In genomic region chr9:128656416-128657343, GRCh38 we compare ENCODE assay signal across 8 cellular contexts. TPM values are rescaled to one million over a fixed set of nuclear protein-coding genes. Genes with fewer than 3 reads are reported as not detected.
DNase-seq lines count a peak whose midpoint lies in the region; ATAC-seq and TF ChIP-seq lines count a peak whose summit lies in the region.

Gene DYNC2I2 (minus strand): TSS chr9:128656847. CDS start chr9:128656726, 121 bp downstream.

- H3K36me3 ChIP-seq in duodenal mucosa (ENCODE audit: control insufficient read depth in 1 of 2, insufficient read depth in 2 of 2, low read length in 2 of 2) = no peaks in the 10 kb centered on the region

- TF ChIP-seq POLR2A in lower leg skin (IDR thresholded peaks at IDR 0.05) = no peak

- no peaks in the 10 kb centered on the region for H3K27me3 ChIP-seq in duodenal mucosa (ENCODE audit: control insufficient read depth in 1 of 2, insufficient read depth in 2 of 2, low read length in 2 of 2)

- WGBS in lower leg skin, 2 donors = 1% methylated on average over 43 to 69 of the region's 86 CpGs

- peak within 1 kb of the TSS; percentile 83 for H3K4me3 Mint-ChIP-seq in activated CD4-positive, alpha-beta memory T cell treated with anti-CD3 and anti-CD28 coated beads for 36 hours

- H3K9ac ChIP-seq in duodenal mucosa (ENCODE audit: low read depth in 1 of 2, low read length in 2 of 2) = peak within 1 kb of the TSS; percentile 95 to 96

- H3K27ac Mint-ChIP-seq in activated CD4-positive, alpha-beta memory T cell treated with anti-CD3 and anti-CD28 coated beads for 36 hours = peak within 1 kb of the TSS; percentile 99

- H3K9me3 ChIP-seq in duodenal mucosa (ENCODE audit: control insufficient read depth in 1 of 2, low read length in 2 of 2) = no peaks in the 10 kb centered on the region

- H3K36me3 Mint-ChIP-seq in activated CD4-positive, alpha-beta memory T cell treated with anti-CD3 and anti-CD28 coated beads for 36 hours = no peaks in the 10 kb centered on the region

- peaks cover 7% of the 10 kb centered on the region for H3K4me1 Mint-ChIP-seq in activated CD4-positive, alpha-beta memory T cell treated with anti-CD3 and anti-CD28 coated beads for 36 hours (ENCODE audit: low read depth)

- no peaks in the 10 kb centered on the region for H3K27me3 Mint-ChIP-seq in activated CD4-positive, alpha-beta memory T cell treated with anti-CD3 and anti-CD28 coated beads for 36 hours

- ATAC-seq in GM19372 (IDR thresholded peaks at IDR 0.05; ENCODE audit: low read depth, unreplicated experiment) (peak; percentile 60), HG03565 (IDR thresholded peaks at IDR 0.05; ENCODE audit: unreplicated experiment) (peak; percentile 59)

- H3K27ac ChIP-seq in C4-2B (peak within 1 kb of the TSS; percentile 93), duodenal mucosa (ENCODE audit: low read depth, low read length) (peak within 1 kb of the TSS; percentile 99)

- DNase-seq in NCI-H82 treated with DMSO at 0.1 percent for 48 hours (lab: John Stamatoyannopoulos, UW; ENCODE audit: unreplicated experiment) = peak; percentile 81
- peak; percentile 97 for DNase-seq in activated CD4-positive, alpha-beta memory T cell treated with anti-CD3 and anti-CD28 coated beads for 36 hours
- DNase-seq in lower leg skin (ENCODE audit: low spot score in 2 of 2) = peak; percentile 92 to 99
- peak; percentile 95 to 98 for DNase-seq in stimulated activated CD4-positive, alpha-beta T cell treated with anti-CD3 and anti-CD28 coated beads, Interleukin-4, amount 100 ng/mL, for 4 hours

- CTCF ChIA-PET in activated CD4-positive, alpha-beta memory T cell treated with anti-CD3 and anti-CD28 coated beads for 36 hours (lab: Charles Lee) = no interaction called here

- H3K9me3 Mint-ChIP-seq in activated CD4-positive, alpha-beta memory T cell treated with anti-CD3 and anti-CD28 coated beads for 36 hours = no peaks in the 10 kb centered on the region

- no peak for TF ChIP-seq CTCF in C4-2B (conservative IDR thresholded peaks at IDR 0.05)
- TF ChIP-seq CTCF in lower leg skin (IDR thresholded peaks at IDR 0.05) = no peak

- intact Hi-C loops in activated CD4-positive, alpha-beta memory T cell treated with anti-CD3 and anti-CD28 coated beads for 36 hours (cut with micrococcal nuclease) = loop anchor here (1.0 to 5.0 kb wide), 4 partner anchors 28 to 161 kb away; partner anchors contain the start of genes ENDOG and PKN3
- intact Hi-C loops in lower leg skin (cut with DNase I; ENCODE audit: low total_unique reads) = no loop called here

- POLR2A ChIA-PET in activated CD4-positive, alpha-beta memory T cell treated with anti-CD3 and anti-CD28 coated beads for 36 hours (lab: Charles Lee) = interaction anchor here (0.6 to 0.9 kb wide), 4 partner anchors 11 to 67 kb away, joined by 3 to 4 read pairs (median 3); partner anchors contain the start of gene ZDHHC12

- H3K4me3 ChIP-seq in duodenal mucosa (ENCODE audit: low read depth in 1 of 2, low read length in 2 of 2) (peak within 1 kb of the TSS; percentile 84 to 85), lower leg skin (ENCODE audit: low read depth, poor library complexity, severe bottlenecking) (peak within 1 kb of the TSS; percentile 68)

- no peaks in the 10 kb centered on the region for H3K4me1 ChIP-seq in duodenal mucosa (ENCODE audit: control insufficient read depth in 1 of 2, insufficient read depth in 2 of 2, low read length in 2 of 2)

RNA-seq across cellular contexts. Expression of gene DYNC2I2, which starts in this region (rescaled TPM):
- 10 to 100 TPM; 44.9 to 45.2 TPM for total RNA-seq in activated CD4-positive, alpha-beta memory T cell treated with anti-CD3 and anti-CD28 coated beads for 36 hours
- total RNA-seq in lower leg skin = 10 to 100 TPM; 36.6 to 46.8 (median 44.0) TPM

Comparison
In these comparisons a context has a peak if more than half of its experiments do, and no peak if none do; other contexts are left out.
1. Peak in every context shown above with its lines: DNase-seq, ATAC-seq, H3K4me3 ChIP-seq and H3K27ac ChIP-seq.